10 cellular contexts compared by ENCODE assay signal in the genomic region with DNA sequence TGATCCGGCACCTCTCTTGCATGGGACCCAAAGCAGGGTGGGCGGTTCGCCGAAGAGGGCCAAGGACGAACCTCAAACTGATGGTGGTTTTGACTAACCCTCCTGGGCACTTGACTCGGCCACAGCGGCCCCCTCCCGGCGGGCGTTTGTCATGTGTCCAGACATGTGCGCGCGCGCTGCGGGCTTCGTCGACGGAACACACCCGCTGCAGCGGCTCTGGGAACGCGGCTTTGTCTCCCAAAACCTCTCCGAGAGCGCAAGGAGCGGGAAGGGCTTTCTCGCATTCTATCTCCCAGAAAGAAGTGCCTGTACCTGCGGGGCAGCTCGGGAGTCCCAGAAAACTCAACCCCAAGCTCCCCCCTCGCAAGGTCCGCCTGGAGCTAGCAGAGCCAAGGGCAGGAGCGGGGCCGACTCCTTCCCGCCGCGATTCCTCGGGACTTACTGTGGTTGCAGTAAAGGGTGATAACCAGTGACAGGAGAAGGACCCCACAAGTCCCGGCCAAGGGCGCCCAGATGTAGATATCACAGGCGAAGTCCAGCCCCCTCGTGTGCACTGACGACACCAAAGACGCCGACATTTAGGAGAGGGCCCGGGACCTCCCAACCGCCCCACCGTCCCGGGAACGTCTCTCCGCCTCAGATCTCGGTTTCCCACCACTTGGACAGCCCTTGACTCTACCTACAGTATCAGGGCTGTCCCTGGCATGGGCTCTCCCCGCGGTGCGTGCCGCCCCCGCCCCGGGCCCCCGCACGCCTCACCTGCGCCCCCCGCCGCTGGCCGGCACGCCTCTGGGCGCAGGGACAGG. TPM values are rescaled to one million over a fixed set of nuclear protein-coding genes. Genes with fewer than 3 reads are reported as not detected.
DNase-seq lines count a peak whose midpoint lies in the region; ATAC-seq and TF ChIP-seq lines count a peak whose summit lies in the region.
"Had no signal": no experiment of that assay in that cellular context is flagged by ENCODE, and none has a peak within 500 bp of the region (broad histone marks: within the 10 kb centered on the region; RNA-seq: fewer than 3 reads in every experiment).

No MANE protein-coding gene starts in this region.

- H3K36me3 ChIP-seq in fibroblast of lung (ENCODE audit: control insufficient read depth, insufficient read depth, low read length): no peaks in the 10 kb centered on the region
- no peaks in the 10 kb centered on the region for H3K36me3 ChIP-seq in neural progenitor cell

- TF ChIP-seq CTCF in CD14-positive monocyte (IDR thresholded peaks at IDR 0.05) (no peak), WTC11 (IDR thresholded peaks at IDR 0.05) (no peak), fibroblast of lung (conservative IDR thresholded peaks at IDR 0.05 in 1 of 2, IDR thresholded peaks at IDR 0.05 in 1 of 2; ENCODE audit: low read depth in 1 of 2, low read length in 2 of 2) (no peak), neural progenitor cell (IDR thresholded peaks at IDR 0.05) (no peak)

- peaks cover 4% of the 10 kb centered on the region for H3F3A ChIP-seq in neural progenitor cell (ENCODE audit: low read depth)

- H3K4me1 Mint-ChIP-seq in CD14-positive monocyte (peaks cover 29% of the 10 kb centered on the region), WTC11 (peaks cover 20% of the 10 kb centered on the region), neural progenitor cell (peaks cover 13% of the 10 kb centered on the region)
- H3K4me1 Mint-ChIP-seq in activated T-helper 2 cell treated with anti-CD3 and anti-CD28 coated beads, Interferon-gamma antibody, Interleukin-2, Interleukin-4, amounts not matched to agents 10 μg/mL and 5 μg/mL and 100 μg/mL, durations not matched to agents 14 hours and 24 hours and 36 hours (ENCODE audit: low read depth): peaks cover 34% of the 10 kb centered on the region

- H3K27me3 ChIP-seq in fibroblast of lung (ENCODE audit: control insufficient read depth, insufficient read depth, low read length) (peaks cover 47% of the 10 kb centered on the region), neural progenitor cell (peaks cover 86% of the 10 kb centered on the region)

- ATAC-seq in WTC11: peak; percentile 43
- ATAC-seq in HG03159 (IDR thresholded peaks at IDR 0.05; ENCODE audit: unreplicated experiment): no peak
- no peak for ATAC-seq in GM21515 (IDR thresholded peaks at IDR 0.05; ENCODE audit: unreplicated experiment)
- ATAC-seq in HG03354 (IDR thresholded peaks at IDR 0.05; ENCODE audit: poor library complexity, severe bottlenecking, unreplicated experiment): no peak

- DNase-seq in CD14-positive monocyte (ENCODE audit: low spot score) (no peak), WTC11 (ENCODE audit: low spot score) (peak; percentile 71), fibroblast of lung (ENCODE audit: low read depth in 2 of 2) (no peak), neural progenitor cell (ENCODE audit: low spot score) (peak; percentile 70)
- DNase-seq in activated T-helper 2 cell treated with anti-CD3 and anti-CD28 coated beads, Interferon-gamma antibody, Interleukin-2, Interleukin-4, amounts not matched to agents 10 μg/mL and 5 μg/mL and 100 μg/mL, durations not matched to agents 14 hours and 24 hours and 36 hours (ENCODE audit: low spot score): no peak
- DNase-seq: effector memory CD4-positive, alpha-beta T cell; SHP77 treated with DMSO at 0.1 percent for 48 hours had no signal

- H4K20me1 ChIP-seq in fibroblast of lung (ENCODE audit: control insufficient read depth, extremely low read depth, insufficient read depth, low read length) (no peaks in the 10 kb centered on the region), neural progenitor cell (ENCODE audit: low read depth) (peaks cover 3% of the 10 kb centered on the region)

- peak overlapping the region; percentile 23 for H3K4me2 ChIP-seq in fibroblast of lung (ENCODE audit: extremely low read depth, insufficient read depth, low read length)
- H3K4me2 ChIP-seq in neural progenitor cell: peak overlapping the region; percentile 65

- H3K4me3 Mint-ChIP-seq in CD14-positive monocyte (peak overlapping the region; percentile 39 to 78), WTC11 (peak overlapping the region; percentile 61), neural progenitor cell (peak overlapping the region; percentile 58)
- H3K4me3 Mint-ChIP-seq in activated T-helper 2 cell treated with anti-CD3 and anti-CD28 coated beads, Interferon-gamma antibody, Interleukin-2, Interleukin-4, amounts not matched to agents 10 μg/mL and 5 μg/mL and 100 μg/mL, durations not matched to agents 14 hours and 24 hours and 36 hours (ENCODE audit: low read depth): no peak overlapping the region

- H2AFZ ChIP-seq in fibroblast of lung (ENCODE audit: low read length): no peak overlapping the region
- H2AFZ ChIP-seq in neural progenitor cell (replicated peaks): peak overlapping the region; percentile 73

- H3K9ac ChIP-seq in fibroblast of lung (ENCODE audit: insufficient read depth, low read length): no peak overlapping the region
- H3K9ac ChIP-seq in neural progenitor cell: no peak overlapping the region

- H3K79me2 ChIP-seq in fibroblast of lung (ENCODE audit: control insufficient read depth, insufficient read depth, low read length): no peaks in the 10 kb centered on the region
- H3K79me2 ChIP-seq in neural progenitor cell (ENCODE audit: low read depth): no peaks in the 10 kb centered on the region

- H3K4me1 ChIP-seq in fibroblast of lung (ENCODE audit: control insufficient read depth, extremely low read depth, insufficient read depth, low read length) (no peaks in the 10 kb centered on the region), neural progenitor cell (peaks cover 7% of the 10 kb centered on the region)

- H3K27me3 Mint-ChIP-seq in CD14-positive monocyte (ENCODE audit: low read depth in 3 of 3) (peaks cover 55 to 62% (median 61%) of the 10 kb centered on the region in 3 donors), WTC11 (ENCODE audit: low read depth) (peaks cover 77% of the 10 kb centered on the region), neural progenitor cell (ENCODE audit: insufficient read depth, low read depth) (peaks cover 55% of the 10 kb centered on the region)
- H3K27me3 Mint-ChIP-seq in activated T-helper 2 cell treated with anti-CD3 and anti-CD28 coated beads, Interferon-gamma antibody, Interleukin-2, Interleukin-4, amounts not matched to agents 10 μg/mL and 5 μg/mL and 100 μg/mL, durations not matched to agents 14 hours and 24 hours and 36 hours (ENCODE audit: low read depth): peaks cover 46% of the 10 kb centered on the region

- POLR2A ChIA-PET in WTC11 (lab: Charles Lee): no interaction called here

- H3K4me3 ChIP-seq in fibroblast of lung (replicated peaks in 1 of 4; ENCODE audit: control extremely low read depth in 1 of 4, insufficient read depth in 1 of 4, low read depth in 3 of 4, low read length in 4 of 4) (peak overlapping the region in 1 of 4 experiments; percentile 4), neural progenitor cell (peak overlapping the region; percentile 13)

- H3K27ac Mint-ChIP-seq in CD14-positive monocyte (peak overlapping the region in 1 of 7 donors; percentile 32), WTC11 (no peak overlapping the region), neural progenitor cell (no peak overlapping the region)
- no peak overlapping the region for H3K27ac Mint-ChIP-seq in activated T-helper 2 cell treated with anti-CD3 and anti-CD28 coated beads, Interferon-gamma antibody, Interleukin-2, Interleukin-4, amounts not matched to agents 10 μg/mL and 5 μg/mL and 100 μg/mL, durations not matched to agents 14 hours and 24 hours and 36 hours

- H3K27ac ChIP-seq in fibroblast of lung (ENCODE audit: insufficient read depth, low read length): no peak overlapping the region
- H3K27ac ChIP-seq in neural progenitor cell: no peak overlapping the region

- intact Hi-C loops in CD14-positive monocyte (cut with micrococcal nuclease): no loop called here
- intact Hi-C loops in activated T-helper 2 cell treated with anti-CD3 and anti-CD28 coated beads, Interferon-gamma antibody, Interleukin-2, Interleukin-4, amounts not matched to agents 10 μg/mL and 5 μg/mL and 100 μg/mL, durations not matched to agents 14 hours and 24 hours and 36 hours (cut with micrococcal nuclease): loop anchor here (5.0 kb wide), 1 partner anchor 452 kb away; a partner anchor contains a TSS

- H3K36me3 Mint-ChIP-seq in CD14-positive monocyte (peaks cover 0 to 11% of the 10 kb centered on the region in 2 donors), WTC11 (no peaks in the 10 kb centered on the region), neural progenitor cell (no peaks in the 10 kb centered on the region)
- no peaks in the 10 kb centered on the region for H3K36me3 Mint-ChIP-seq in activated T-helper 2 cell treated with anti-CD3 and anti-CD28 coated beads, Interferon-gamma antibody, Interleukin-2, Interleukin-4, amounts not matched to agents 10 μg/mL and 5 μg/mL and 100 μg/mL, durations not matched to agents 14 hours and 24 hours and 36 hours (ENCODE audit: low read depth)

- CTCF ChIA-PET in WTC11 (lab: Charles Lee): no interaction called here

- peaks cover 0 to 23% (median 5%) of the 10 kb centered on the region in 7 donors for H3K9me3 Mint-ChIP-seq in CD14-positive monocyte
- H3K9me3 Mint-ChIP-seq in WTC11: no peaks in the 10 kb centered on the region
- H3K9me3 Mint-ChIP-seq in neural progenitor cell: peaks cover 5% of the 10 kb centered on the region
- H3K9me3 Mint-ChIP-seq in activated T-helper 2 cell treated with anti-CD3 and anti-CD28 coated beads, Interferon-gamma antibody, Interleukin-2, Interleukin-4, amounts not matched to agents 10 μg/mL and 5 μg/mL and 100 μg/mL, durations not matched to agents 14 hours and 24 hours and 36 hours: no peaks in the 10 kb centered on the region

- H3K9me3 ChIP-seq in fibroblast of lung (ENCODE audit: control insufficient read depth, insufficient read depth, low read depth, low read length) (no peaks in the 10 kb centered on the region), neural progenitor cell (ENCODE audit: low read depth) (no peaks in the 10 kb centered on the region)

TF ChIP-seq in WTC11, 78 proteins besides CTCF, POLR2A, EP300 and RAD21 (continues in another document):
- 0 out of 2 replicates have a peak, but pooled peaks have one; percentile 26 for TF ChIP-seq SP1 (CRISPR knock-in tag; conservative IDR thresholded peaks at IDR 0.05)
- peak; percentile 86; the same call in 1 of the 2 replicates for TF ChIP-seq SMAD3 (CRISPR knock-in tag; IDR thresholded peaks at IDR 0.05; ENCODE audit: borderline replicate concordance)
- no peak for TF ChIP-seq OVOL2 (CRISPR knock-in tag; IDR thresholded peaks at IDR 0.05; ENCODE audit: borderline replicate concordance)

RNA-seq across cellular contexts. Expression of a gene that starts 1.6 kb away (rescaled TPM):
- polyA plus RNA-seq in CD14-positive monocyte: 1 to 10 TPM in 1 of 2 donors, under 1 TPM in 1; 0.88 to 1.1 TPM
- total RNA-seq in WTC11 (2021): 0.27 to 0.44 TPM (median 0.30 TPM) in 3 replicates
- not detected in 2 replicates for total RNA-seq in fibroblast of lung
- not detected in 2 replicates for polyA plus RNA-seq in fibroblast of lung
- not detected in 2 replicates for polyA plus RNA-seq in fibroblast of lung (2012)
- polyA minus RNA-seq in fibroblast of lung (ENCODE audit: low replicate concordance): not detected in 2 replicates
- total RNA-seq in neural progenitor cell (ENCODE audit: low replicate concordance): 0.03 and 0.34 TPM in 2 replicates
- total RNA-seq in activated T-helper 2 cell treated with anti-CD3 and anti-CD28 coated beads, Interferon-gamma antibody, Interleukin-2, Interleukin-4, amounts not matched to agents 10 μg/mL and 5 μg/mL and 100 μg/mL, durations not matched to agents 14 hours and 24 hours and 36 hours: 1.8 and 2.8 TPM in 2 replicates

Comparison
In these comparisons a context has a peak if more than half of its experiments do, and no peak if none do; other contexts are left out.
1. DNase-seq: peak in WTC11 (single experiment) and neural progenitor cell (single experiment); none in CD14-positive monocyte (single experiment), fibroblast of lung (0 of 2) and activated T-helper 2 cell treated with anti-CD3 and anti-CD28 coated beads, Interferon-gamma antibody, Interleukin-2, Interleukin-4, amounts not matched to agents 10 μg/mL and 5 μg/mL and 100 μg/mL, durations not matched to agents 14 hours and 24 hours and 36 hours (single experiment).